Comparison of ENCODE assay signal across 31 cellular contexts in the genomic region with DNA sequence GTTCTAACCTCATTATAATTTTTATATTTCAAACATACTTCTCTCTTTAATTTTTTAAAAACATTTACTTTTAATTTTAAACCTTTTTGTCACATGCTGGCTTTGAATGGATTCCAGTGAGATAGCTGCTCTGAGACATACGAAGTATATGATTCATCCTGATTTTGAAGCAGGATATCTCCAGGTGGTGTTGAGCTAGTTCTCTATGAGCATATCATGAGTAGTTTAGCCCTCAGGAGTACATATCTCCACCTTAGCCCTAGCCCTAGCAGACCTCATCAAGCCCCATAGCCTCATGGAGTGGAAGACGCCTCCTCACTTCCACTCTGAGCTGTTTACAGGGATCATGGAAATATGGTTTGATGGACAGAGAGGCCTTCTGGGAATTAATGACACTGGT.
"Had no signal": no experiment of that assay in that cellular context is flagged by ENCODE, and none has a peak within 500 bp of the region (broad histone marks: within the 10 kb centered on the region; RNA-seq: fewer than 3 reads in every experiment).

No MANE protein-coding gene starts in this region.

- DNase-seq: activated effector memory CD4-positive, alpha-beta T cell treated with anti-CD3 and anti-CD28 coated beads, Interleukin-2, amount 50 U/mL, for 16 hours; activated effector memory CD4-positive, alpha-beta T cell treated with Interleukin-2 at 50 U/mL for 16 hours; activated gamma-delta T cell; activated gamma-delta T cell treated with Interleukin-2 at 50 U/mL for 16 hours; activated naive CD4-positive, alpha-beta T cell; activated naive CD4-positive, alpha-beta T cell treated with anti-CD3 and anti-CD28 coated beads for 36 hours; activated naive CD4-positive, alpha-beta T cell treated with anti-CD3 and anti-CD28 coated beads, Interleukin-2, amount 10 ng/mL, durations not matched to agents 7 days and 5 days; activated naive CD4-positive, alpha-beta T cell treated with anti-CD3 and anti-CD28 coated beads, Interleukin-2, amount 50 U/mL, for 16 hours; activated naive CD4-positive, alpha-beta T cell treated with Interleukin-2 at 50 U/mL for 16 hours; activated naive CD8-positive, alpha-beta T cell treated with anti-CD3 and anti-CD28 coated beads for 36 hours; activated naive CD8-positive, alpha-beta T cell treated with anti-CD3 and anti-CD28 coated beads, Interleukin-2, amount 10 ng/mL, durations not matched to agents 7 days and 5 days; activated naive CD8-positive, alpha-beta T cell treated with anti-CD3 and anti-CD28 coated beads, Interleukin-2, amount 50 U/mL, for 24 hours; activated T-cell treated with anti-CD3 and anti-CD28 coated beads, Interleukin-2, amount 50 U/mL, for 24 hours; activated T-cell treated with anti-CD3 and anti-CD28 coated beads, Interleukin-2, amount 50 U/mL, for 4 hours; activated T-cell treated with anti-CD3 and anti-CD28 coated beads, Interleukin-2, amount 50 U/mL, for 48 hours; activated T-cell treated with anti-CD3 and anti-CD28 coated beads, Interleukin-2, amount 50 U/mL, for 72 hours; adrenal gland; amniotic stem cell; amygdala; anterior cingulate cortex; aorta; body of pancreas; brain microvascular endothelial cell; caudate nucleus; central memory CD4-positive, alpha-beta T cell; cerebellar nuclear complex had no signal

- H3K27ac ChIP-seq: adrenal gland, ascending aorta, body of pancreas, brain microvascular endothelial cell, breast epithelium, cardiac muscle cell had no signal

- H3K4me1 ChIP-seq: adrenal gland, ascending aorta, body of pancreas, breast epithelium had no signal

- ATAC-seq: activated naive CD4-positive, alpha-beta T cell treated with anti-CD3 and anti-CD28 coated beads, Interleukin-2, amount 50 U/mL, for 72 hours; activated naive CD8-positive, alpha-beta T cell treated with anti-CD3 and anti-CD28 coated beads, Interleukin-2, amount 50 U/mL, for 24 hours; activated T-cell treated with anti-CD3 and anti-CD28 coated beads, Interleukin-2, amount 50 U/mL, for 4 hours; activated T-cell treated with anti-CD3 and anti-CD28 coated beads, Interleukin-2, amount 50 U/mL, for 72 hours; activated T-helper 17 cell treated with anti-CD3 and anti-CD28 coated beads, Interleukin-2, amount 50 U/mL, for 72 hours; body of pancreas had no signal

- H3K27me3 ChIP-seq: adrenal gland, ascending aorta, body of pancreas, brain microvascular endothelial cell, breast epithelium, cardiac muscle cell had no signal
